In the genomic region with DNA sequence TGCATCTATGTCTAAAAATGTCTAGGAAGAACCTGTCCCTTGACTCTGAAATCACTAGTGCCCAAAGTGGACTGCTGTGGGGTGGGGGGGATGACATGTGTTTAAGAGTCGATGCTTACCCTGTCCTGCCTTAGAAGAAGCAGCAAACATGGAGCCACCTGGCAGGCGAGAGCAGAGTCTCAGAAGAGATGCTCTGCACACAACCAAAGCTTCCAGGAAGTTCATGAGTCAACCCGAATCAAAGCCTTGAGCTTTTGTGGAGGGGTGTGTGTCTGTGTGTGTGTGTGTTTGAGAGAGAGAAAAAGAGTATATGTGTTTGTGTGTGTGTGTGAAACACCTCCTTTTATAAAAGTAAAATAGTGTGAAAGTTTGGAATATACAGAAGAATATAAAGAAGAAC, we compare ENCODE assay signal across 13 cellular contexts.
DNase-seq lines count a peak whose midpoint lies in the region; ATAC-seq, FAIRE-seq and TF ChIP-seq lines count a peak whose summit lies in the region.
"Had no signal": no experiment of that assay in that cellular context is flagged by ENCODE, and none has a peak within 500 bp of the region (broad histone marks: within the 10 kb centered on the region; RNA-seq: fewer than 3 reads in every experiment).

No MANE protein-coding gene starts in this region.

- peaks cover 15% of the 10 kb centered on the region for H3K4me1 ChIP-seq in astrocyte (ENCODE audit: insufficient read depth, low read length)

- intact Hi-C loops in activated CD4-positive, alpha-beta T cell treated with anti-CD3 and anti-CD28 coated beads for 36 hours (cut with DNase I, micrococcal nuclease): no loop called here

- H3K79me2 ChIP-seq in astrocyte (ENCODE audit: insufficient read depth, low read length): no peaks in the 10 kb centered on the region

- no peaks in the 10 kb centered on the region for H3K36me3 Mint-ChIP-seq in activated CD4-positive, alpha-beta T cell treated with anti-CD3 and anti-CD28 coated beads for 36 hours (ENCODE audit: low read depth)
- no peaks in the 10 kb centered on the region for H3K36me3 Mint-ChIP-seq in astrocyte (ENCODE audit: low read depth, unreplicated experiment)
- H3K36me3 Mint-ChIP-seq: CD4-positive, CD25-positive, alpha-beta regulatory T cell had no signal

- H3K4me1 Mint-ChIP-seq in activated CD4-positive, alpha-beta T cell treated with anti-CD3 and anti-CD28 coated beads for 36 hours: no peaks in the 10 kb centered on the region
- H3K4me1 Mint-ChIP-seq in astrocyte (ENCODE audit: low read depth, unreplicated experiment): peaks cover 12% of the 10 kb centered on the region
- H3K4me1 Mint-ChIP-seq: CD4-positive, CD25-positive, alpha-beta regulatory T cell had no signal

- no peak for ATAC-seq in activated CD4-positive, alpha-beta T cell treated with anti-CD3 and anti-CD28 coated beads for 36 hours
- ATAC-seq: GM23338 had no signal

- POLR2A ChIA-PET in activated CD4-positive, alpha-beta T cell treated with anti-CD3 and anti-CD28 coated beads for 36 hours (lab: Charles Lee): no interaction called here

- no peak overlapping the region for H3K9ac ChIP-seq in astrocyte (ENCODE audit: low read length)
- H3K9ac ChIP-seq: BLaER1 treated with 17β-estradiol and CSF1 and Interleukin-3, amounts not matched to agents 10 nM and 100 nM had no signal

- H3K27me3 Mint-ChIP-seq in activated CD4-positive, alpha-beta T cell treated with anti-CD3 and anti-CD28 coated beads for 36 hours: peaks cover 2% of the 10 kb centered on the region
- H3K27me3 Mint-ChIP-seq in astrocyte (ENCODE audit: low read depth, unreplicated experiment): no peaks in the 10 kb centered on the region

- no peak for FAIRE-seq in astrocyte (lab: Jason Lieb, UNC)
- FAIRE-seq: GM18507 had no signal

- H3K27ac ChIP-seq in astrocyte (ENCODE audit: low read depth, low read length): no peak overlapping the region
- H3K27ac ChIP-seq: 22Rv1; BLaER1 treated with 17β-estradiol and CSF1 and Interleukin-3, amounts not matched to agents 10 nM and 100 nM had no signal

- peak; percentile 9 for DNase-seq in activated CD4-positive, alpha-beta T cell treated with anti-CD3 and anti-CD28 coated beads for 36 hours
- no peak for DNase-seq in activated CD4-positive, alpha-beta T cell treated with anti-CD3 and anti-CD28 coated beads for 4 hours
- no peak for DNase-seq in astrocyte (ENCODE audit: low read depth)
- DNase-seq in iris pigment epithelial cell (ENCODE audit: low read depth): peak; percentile 22
- DNase-seq in DMS153 (lab: John Stamatoyannopoulos, UW): no peak
- no peak for DNase-seq in stimulated activated CD4-positive, alpha-beta T cell treated with anti-CD3 and anti-CD28 coated beads, Interleukin-4, amount 100 ng/mL, for 4 hours
- no peak for DNase-seq in NCI-H446 treated with DMSO at 0.1 percent for 48 hours (lab: John Stamatoyannopoulos, UW)
- DNase-seq: H7 had no signal

- H3K4me2 ChIP-seq in astrocyte (ENCODE audit: low read length): no peak overlapping the region
- H3K4me2 ChIP-seq: BLaER1 treated with 17β-estradiol and CSF1 and Interleukin-3, amounts not matched to agents 10 nM and 100 nM; GM23338 had no signal

- H3K36me3 ChIP-seq in astrocyte (ENCODE audit: insufficient read depth, low read length): no peaks in the 10 kb centered on the region
- H3K36me3 ChIP-seq: BLaER1 treated with 17β-estradiol and CSF1 and Interleukin-3, amounts not matched to agents 10 nM and 100 nM had no signal

- CTCF ChIA-PET in activated CD4-positive, alpha-beta T cell treated with anti-CD3 and anti-CD28 coated beads for 36 hours (lab: Charles Lee): no interaction called here

- no peak overlapping the region for H2AFZ ChIP-seq in astrocyte (ENCODE audit: low read depth, low read length)
- H2AFZ ChIP-seq: GM23338 had no signal

- H3K9me3 ChIP-seq in astrocyte (ENCODE audit: insufficient read depth, low read depth, low read length): no peaks in the 10 kb centered on the region
- H3K9me3 ChIP-seq: BLaER1 treated with 17β-estradiol and CSF1 and Interleukin-3, amounts not matched to agents 10 nM and 100 nM had no signal

- no peaks in the 10 kb centered on the region for H3K9me3 Mint-ChIP-seq in activated CD4-positive, alpha-beta T cell treated with anti-CD3 and anti-CD28 coated beads for 36 hours (ENCODE audit: low read depth)
- no peaks in the 10 kb centered on the region for H3K9me3 Mint-ChIP-seq in astrocyte (ENCODE audit: unreplicated experiment)
- H3K9me3 Mint-ChIP-seq: CD4-positive, CD25-positive, alpha-beta regulatory T cell; GM23338 had no signal

- no peaks in the 10 kb centered on the region for H3K27me3 ChIP-seq in astrocyte (ENCODE audit: insufficient read depth, low read length)
- H3K27me3 ChIP-seq: BLaER1 treated with 17β-estradiol and CSF1 and Interleukin-3, amounts not matched to agents 10 nM and 100 nM had no signal

- no peak overlapping the region for H3K4me3 ChIP-seq in astrocyte (ENCODE audit: insufficient read depth, low read depth, low read length)
- H3K4me3 ChIP-seq: BLaER1 treated with 17β-estradiol and CSF1 and Interleukin-3, amounts not matched to agents 10 nM and 100 nM; GM23338 had no signal

- no peak for TF ChIP-seq CTCF in astrocyte (IDR thresholded peaks at IDR 0.05; ENCODE audit: insufficient read depth, low read depth, low read length)

- no peak overlapping the region for H3K27ac Mint-ChIP-seq in activated CD4-positive, alpha-beta T cell treated with anti-CD3 and anti-CD28 coated beads for 36 hours
- H3K27ac Mint-ChIP-seq in astrocyte (ENCODE audit: unreplicated experiment): peak overlapping the region; percentile 31
- H3K27ac Mint-ChIP-seq: CD4-positive, CD25-positive, alpha-beta regulatory T cell; GM23338 had no signal

- no peak overlapping the region for H3K4me3 Mint-ChIP-seq in activated CD4-positive, alpha-beta T cell treated with anti-CD3 and anti-CD28 coated beads for 36 hours
- no peak overlapping the region for H3K4me3 Mint-ChIP-seq in astrocyte (ENCODE audit: unreplicated experiment)
- H3K4me3 Mint-ChIP-seq: CD4-positive, CD25-positive, alpha-beta regulatory T cell; GM23338 had no signal

- H4K20me1 ChIP-seq in astrocyte (ENCODE audit: insufficient read depth, low read length): no peaks in the 10 kb centered on the region
- H4K20me1 ChIP-seq: BLaER1 treated with 17β-estradiol and CSF1 and Interleukin-3, amounts not matched to agents 10 nM and 100 nM had no signal

Comparison
In these comparisons a context has a peak if more than half of its experiments do, and no peak if none do; other contexts are left out.
1. DNase-seq: peak in activated CD4-positive, alpha-beta T cell treated with anti-CD3 and anti-CD28 coated beads for 36 hours (single experiment) and iris pigment epithelial cell (single experiment); none in activated CD4-positive, alpha-beta T cell treated with anti-CD3 and anti-CD28 coated beads for 4 hours (0 of 2), astrocyte (single experiment), DMS153 (single experiment), stimulated activated CD4-positive, alpha-beta T cell treated with anti-CD3 and anti-CD28 coated beads, Interleukin-4, amount 100 ng/mL, for 4 hours (0 of 2) and NCI-H446 treated with DMSO at 0.1 percent for 48 hours (single experiment).